1 cellular context compared by ENCODE assay signal in the genomic region with DNA sequence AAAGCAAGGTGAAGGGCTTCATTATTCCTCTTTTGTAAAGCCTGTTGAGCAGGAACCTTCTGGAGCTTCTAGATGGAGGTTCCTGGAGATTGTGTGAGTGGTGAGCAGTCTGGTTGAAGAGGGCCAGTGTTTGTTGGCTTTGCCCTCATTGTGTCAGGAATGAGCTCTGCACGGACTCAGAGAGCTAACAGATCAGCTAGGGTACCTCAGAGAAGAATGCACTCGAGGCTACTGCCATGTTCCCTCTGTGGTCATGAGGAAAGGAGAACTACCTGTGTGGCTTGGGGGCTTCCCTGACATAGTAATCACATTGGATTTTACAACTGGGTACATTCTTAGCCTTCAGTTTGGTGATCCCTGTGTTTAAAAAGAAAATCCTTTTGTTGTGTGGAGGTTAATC.
A peak's percentile ranks its signal among the peaks of the same experiment; 100 is the strongest.
TF ChIP-seq lines count a peak whose summit lies in the region.

No MANE protein-coding gene starts in this region.

TF ChIP-seq in HepG2, 621 proteins besides CTCF, POLR2A, EP300 and RAD21 (continued from another document):
- no peak for TF ChIP-seq HNF1A (IDR thresholded peaks at IDR 0.05; ENCODE audit: low read depth)
- TF ChIP-seq HNF1A (CRISPR knock-in tag; IDR thresholded peaks at IDR 0.05; ENCODE audit: borderline replicate concordance): no peak
- no peak for TF ChIP-seq ZNF224 (CRISPR knock-in tag; IDR thresholded peaks at IDR 0.05)
- no peak for TF ChIP-seq GMEB2 (CRISPR knock-in tag; IDR thresholded peaks at IDR 0.05; ENCODE audit: low read depth)
- TF ChIP-seq KDM5A (IDR thresholded peaks at IDR 0.05; ENCODE audit: borderline replicate concordance, low read length): no peak
- TF ChIP-seq RBM22 (optimal IDR thresholded peaks at IDR 0.05; ENCODE audit: low read length): peak; percentile 63
TF ChIP-seq in HepG2: peak in this region for 1.
